In the genomic region with DNA sequence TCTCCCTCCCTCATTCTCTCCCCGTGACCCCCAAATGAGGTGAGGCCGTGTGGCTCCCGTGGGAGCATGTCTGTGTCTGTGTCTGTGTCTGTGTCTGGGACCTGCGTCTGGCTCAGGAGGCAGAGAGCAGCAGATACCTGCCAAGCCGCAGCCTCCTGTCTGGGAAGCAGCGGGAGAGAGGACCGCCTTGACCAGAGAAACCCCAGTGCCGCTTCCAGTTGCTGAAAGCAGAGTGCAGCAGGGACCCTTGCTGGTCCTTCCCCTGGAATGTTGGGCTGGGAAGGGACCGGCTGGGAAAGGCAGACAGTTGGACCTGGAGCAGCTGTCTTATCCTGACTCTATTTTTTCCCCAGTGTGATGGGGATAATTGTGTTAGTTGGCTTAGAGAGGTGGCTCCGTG, we compare ENCODE assay signal across 11 cellular contexts. TPM values are rescaled to one million over a fixed set of nuclear protein-coding genes. Genes with fewer than 3 reads are reported as not detected.
DNase-seq lines count a peak whose midpoint lies in the region; ATAC-seq and TF ChIP-seq lines count a peak whose summit lies in the region.
"Had no signal": no experiment of that assay in that cellular context is flagged by ENCODE, and none has a peak within 500 bp of the region (broad histone marks: within the 10 kb centered on the region; RNA-seq: fewer than 3 reads in every experiment).

No MANE protein-coding gene starts in this region.

- CTCF ChIA-PET in MCF 10A (lab: Yijun Ruan, JAX): no interaction called here

- H3K4me1 ChIP-seq in breast epithelium (no peaks in the 10 kb centered on the region), muscle layer of colon (ENCODE audit: insufficient read depth, low read length) (peaks cover 31% of the 10 kb centered on the region), aorta (ENCODE audit: control insufficient read depth in 1 of 2, insufficient read depth in 2 of 2, low read length in 2 of 2) (no peaks in the 10 kb centered on the region)

- no peaks in the 10 kb centered on the region for H3K9me3 Mint-ChIP-seq in MCF 10A (ENCODE audit: unreplicated experiment)
- H3K9me3 Mint-ChIP-seq in stimulated activated naive CD8-positive, alpha-beta T cell treated with anti-CD3 and anti-CD28 coated beads, Interleukin-15, amount 100 ng/mL, for 72 hours: no peaks in the 10 kb centered on the region
- H3K9me3 Mint-ChIP-seq: naive thymus-derived CD4-positive, alpha-beta T cell had no signal

- no peaks in the 10 kb centered on the region for H3K27me3 Mint-ChIP-seq in MCF 10A (ENCODE audit: insufficient read depth, unreplicated experiment)
- H3K27me3 Mint-ChIP-seq in stimulated activated naive CD8-positive, alpha-beta T cell treated with anti-CD3 and anti-CD28 coated beads, Interleukin-15, amount 100 ng/mL, for 72 hours: peaks cover 57% of the 10 kb centered on the region

- no peak overlapping the region for H3K27ac Mint-ChIP-seq in MCF 10A (ENCODE audit: low read depth, unreplicated experiment)
- H3K27ac Mint-ChIP-seq in stimulated activated naive CD8-positive, alpha-beta T cell treated with anti-CD3 and anti-CD28 coated beads, Interleukin-15, amount 100 ng/mL, for 72 hours: no peak overlapping the region

- no peak overlapping the region for H3K4me3 Mint-ChIP-seq in MCF 10A (ENCODE audit: unreplicated experiment)
- H3K4me3 Mint-ChIP-seq in stimulated activated naive CD8-positive, alpha-beta T cell treated with anti-CD3 and anti-CD28 coated beads, Interleukin-15, amount 100 ng/mL, for 72 hours: no peak overlapping the region
- H3K4me3 Mint-ChIP-seq: naive thymus-derived CD4-positive, alpha-beta T cell had no signal

- intact Hi-C loops in breast epithelium (cut with DNase I; ENCODE audit: low total_unique reads): no loop called here
- intact Hi-C loops in MCF 10A (cut with micrococcal nuclease): no loop called here
- intact Hi-C loops in aorta (cut with DNase I): loop anchor here in 1 of 2 donors (5.0 kb wide), 1 partner anchor 36 kb away; no protein-coding TSS in a partner anchor

- no peaks in the 10 kb centered on the region for H3K27me3 ChIP-seq in breast epithelium
- H3K27me3 ChIP-seq in muscle layer of colon (ENCODE audit: control insufficient read depth in 1 of 2, insufficient read depth in 2 of 2, low read length in 2 of 2): no peaks in the 10 kb centered on the region
- H3K27me3 ChIP-seq in aorta (ENCODE audit: control insufficient read depth in 1 of 2, insufficient read depth in 2 of 2, low read length in 1 of 2): no peaks in the 10 kb centered on the region

- no peak for TF ChIP-seq POLR2A in breast epithelium (IDR thresholded peaks at IDR 0.05)

- peak overlapping the region; percentile 0 for H3K9ac ChIP-seq in muscle layer of colon (ENCODE audit: low read length)

- 3 to 6% methylated on average over 10 of the region's 10 CpGs for WGBS in aorta, 2 donors

- POLR2A ChIA-PET in MCF 10A (lab: Yijun Ruan, JAX): no interaction called here

- H3K36me3 ChIP-seq in breast epithelium (no peaks in the 10 kb centered on the region), muscle layer of colon (ENCODE audit: insufficient read depth, low read length) (no peaks in the 10 kb centered on the region), aorta (ENCODE audit: control insufficient read depth in 1 of 2, insufficient read depth in 2 of 2, low read length in 1 of 2) (no peaks in the 10 kb centered on the region)

- no peak for ATAC-seq in aorta (ENCODE audit: low FRiP score)
- ATAC-seq in stimulated activated naive CD8-positive, alpha-beta T cell treated with anti-CD3 and anti-CD28 coated beads, Interleukin-15, amount 100 ng/mL, for 72 hours: no peak
- ATAC-seq: naive thymus-derived CD4-positive, alpha-beta T cell had no signal

- no peaks in the 10 kb centered on the region for H3K9me3 ChIP-seq in breast epithelium
- H3K9me3 ChIP-seq in muscle layer of colon (ENCODE audit: low read length): no peaks in the 10 kb centered on the region
- H3K9me3 ChIP-seq in aorta (ENCODE audit: control insufficient read depth, low read length): no peaks in the 10 kb centered on the region

- H3K36me3 Mint-ChIP-seq in MCF 10A (ENCODE audit: insufficient read depth, unreplicated experiment): no peaks in the 10 kb centered on the region
- H3K36me3 Mint-ChIP-seq: naive thymus-derived CD4-positive, alpha-beta T cell had no signal

- BruUV-seq in MCF 10A (replicated peaks; lab: Mats Ljungman, UMichigan): no TSS peak

- H3K27ac ChIP-seq in breast epithelium: peak overlapping the region; percentile 52 to 58
- no peak overlapping the region for H3K27ac ChIP-seq in muscle layer of colon (ENCODE audit: low read depth, low read length)
- peak overlapping the region; percentile 58 to 76 for H3K27ac ChIP-seq in aorta (ENCODE audit: low read depth in 1 of 2, low read length in 2 of 2)

- H3K4me1 Mint-ChIP-seq in MCF 10A (ENCODE audit: insufficient read depth, unreplicated experiment): peaks cover 8% of the 10 kb centered on the region
- H3K4me1 Mint-ChIP-seq in stimulated activated naive CD8-positive, alpha-beta T cell treated with anti-CD3 and anti-CD28 coated beads, Interleukin-15, amount 100 ng/mL, for 72 hours: peaks cover 22% of the 10 kb centered on the region

- TF ChIP-seq CTCF in breast epithelium (IDR thresholded peaks at IDR 0.05) (no peak), MCF 10A (IDR thresholded peaks at IDR 0.05; ENCODE audit: unreplicated experiment) (no peak), fibroblast of pulmonary artery (IDR thresholded peaks at IDR 0.05; ENCODE audit: low read length, missing control alignments) (no peak)

- H3K4me3 ChIP-seq in breast epithelium (peak overlapping the region in 2 of 3 donors; percentile 38 to 57), fibroblast of pulmonary artery (replicated peaks; ENCODE audit: low read depth, low read length) (peak overlapping the region; percentile 37), muscle layer of colon (ENCODE audit: low read depth in 1 of 2, low read length in 2 of 2) (peak overlapping the region in 1 of 2 donors; percentile 49), aorta (ENCODE audit: low read length in 2 of 2) (peak overlapping the region; percentile 36 to 59)

- DNase-seq in breast epithelium (ENCODE audit: low spot score in 2 of 2) (no peak), MCF 10A (ENCODE audit: unreplicated experiment) (no peak), fibroblast of pulmonary artery (ENCODE audit: low read depth) (no peak), aorta (no peak), NCI-H510A treated with DMSO at 0.1 percent for 48 hours (lab: John Stamatoyannopoulos, UW) (no peak), COLO829 (ENCODE audit: low spot score) (no peak)
- no peak for DNase-seq in stimulated activated naive CD8-positive, alpha-beta T cell treated with anti-CD3 and anti-CD28 coated beads, Interleukin-15, amount 100 ng/mL, for 72 hours
- DNase-seq: effector CD8-positive, alpha-beta T cell; naive thymus-derived CD4-positive, alpha-beta T cell had no signal

RNA-seq across cellular contexts. Expression of a gene that starts 0.5 kb away (rescaled TPM):
- total RNA-seq in breast epithelium: 1 to 10 TPM in 2 of 3 donors, not detected in 1; 1.6 to 1.9 TPM
- total RNA-seq in MCF 10A (2022): not detected in 2 replicates
- total RNA-seq in aorta: 10 to 100 TPM; 28.2 to 76.9 TPM
- 100 to 1,000 TPM in 1 of 2 donors, 10 to 100 TPM in 1; 19.2 to 129 TPM for polyA plus RNA-seq in aorta
- total RNA-seq: naive thymus-derived CD4-positive, alpha-beta T cell; T-helper 2 cell treated with Interferon-gamma antibody and Interleukin-4, amounts not matched to agents 100 ng/mL and 5 ng/mL, for 36 hours had no signal
- polyA plus RNA-seq: naive thymus-derived CD4-positive, alpha-beta T cell had no signal

RNA-seq across cellular contexts. Expression of a gene that starts 17.1 kb away (rescaled TPM):
- total RNA-seq in breast epithelium: 10 to 100 TPM; 18.2 to 26.5 (median 20.2) TPM
- 26.3 and 35.5 TPM in 2 replicates for total RNA-seq in MCF 10A (2022)
- total RNA-seq in aorta: 10 to 100 TPM; 25.3 to 29.2 TPM
- polyA plus RNA-seq in aorta: 10 to 100 TPM in 1 of 2 donors, 1 to 10 TPM in 1; 9.4 to 21.0 TPM

RNA-seq across cellular contexts. Expression of a gene that starts 28.3 kb away (rescaled TPM):
- total RNA-seq in breast epithelium (10 to 100 TPM; 42.7 to 74.1 (median 48.5) TPM), MCF 10A (2022) (29.9 and 30.9 TPM in 2 replicates), aorta (10 to 100 TPM; 23.8 to 25.2 TPM)
- 100 to 1,000 TPM in 1 of 2 donors, 10 to 100 TPM in 1; 43.6 to 101 TPM for polyA plus RNA-seq in aorta

RNA-seq across cellular contexts. Expression of a gene that starts 59.5 kb away (rescaled TPM):
- 10 to 100 TPM; 17.0 to 23.5 (median 21.0) TPM for total RNA-seq in breast epithelium
- total RNA-seq in MCF 10A (2022): 59.6 and 67.2 TPM in 2 replicates
- total RNA-seq in aorta: 10 to 100 TPM; 21.1 to 21.5 TPM
- 10 to 100 TPM in 1 of 2 donors, 1 to 10 TPM in 1; 6.4 to 11.9 TPM for polyA plus RNA-seq in aorta

RNA-seq across cellular contexts. Expression of a gene that starts 59.8 kb away (rescaled TPM):
- total RNA-seq in breast epithelium (100 to 1,000 TPM; 194 to 232 (median 220) TPM), MCF 10A (2022) (173 and 203 TPM in 2 replicates), aorta (100 to 1,000 TPM; 131 to 132 TPM)
- polyA plus RNA-seq in aorta: 100 to 1,000 TPM in 1 of 2 donors, 10 to 100 TPM in 1; 93.7 to 124 TPM

Comparison
In these comparisons a context has a peak if more than half of its experiments do, and no peak if none do; other contexts are left out.
1. RNA of a gene that starts 0.5 kb away (total RNA-seq): 28.2 to 76.9 TPM in aorta; 1.6 to 1.9 TPM in breast epithelium and not detected in MCF 10A; every median in the first group is over 10 times any median in the second.